ENCODE assay signal across 8 cellular contexts in genomic region chr7:127652333-127653248, GRCh38.
DNase-seq lines count a peak whose midpoint lies in the region; ATAC-seq and TF ChIP-seq lines count a peak whose summit lies in the region.

No MANE protein-coding gene starts in this region.

- no peak for DNase-seq in NT2/D1 (ENCODE audit: low read depth, low spot score)
- peak; percentile 55 for DNase-seq in choroid plexus epithelial cell (ENCODE audit: low read depth)
- DNase-seq in cerebellar cortex (ENCODE audit: low spot score) = no peak
- DNase-seq in central memory CD4-positive, alpha-beta T cell = no peak

- H3K36me3 ChIP-seq in ES-I3 (ENCODE audit: insufficient read depth, low read length) (no peaks in the 10 kb centered on the region), NT2/D1 (ENCODE audit: insufficient read depth, insufficient read length, low read length) (peaks cover 32% of the 10 kb centered on the region), mucosa of rectum (ENCODE audit: control insufficient read depth in 2 of 2, insufficient read depth in 2 of 2, low read length in 2 of 2) (peaks cover 0 to 3% of the 10 kb centered on the region in 2 donors)

- H3K4me3 ChIP-seq in NT2/D1 (ENCODE audit: insufficient read length, low read depth) = peak overlapping the region; percentile 97
- H3K4me3 ChIP-seq in choroid plexus epithelial cell (ENCODE audit: low read depth, low read length) = peak overlapping the region; percentile 99
- H3K4me3 ChIP-seq in mucosa of rectum (ENCODE audit: low read length in 2 of 2) = peak overlapping the region; percentile 95 to 99

- H3K4me1 ChIP-seq in ES-I3 (ENCODE audit: insufficient read depth, low read length) (peaks cover 23% of the 10 kb centered on the region), NT2/D1 (ENCODE audit: insufficient read depth, insufficient read length) (no peaks in the 10 kb centered on the region), mucosa of rectum (ENCODE audit: control insufficient read depth in 2 of 2, insufficient read depth in 2 of 2, low read length in 2 of 2) (peaks cover 14 to 23% of the 10 kb centered on the region in 2 donors)

- ATAC-seq in GM21737 (IDR thresholded peaks at IDR 0.05; ENCODE audit: unreplicated experiment) = peak; percentile 15
- no peak for ATAC-seq in HG02970 (IDR thresholded peaks at IDR 0.05; ENCODE audit: low FRiP score, unreplicated experiment)

- TF ChIP-seq CTCF in choroid plexus epithelial cell (conservative IDR thresholded peaks at IDR 0.05; ENCODE audit: low read depth, low read length) = no peak

- H3K27me3 ChIP-seq in NT2/D1 (ENCODE audit: insufficient read depth, insufficient read length) = no peaks in the 10 kb centered on the region
- no peaks in the 10 kb centered on the region for H3K27me3 ChIP-seq in mucosa of rectum (ENCODE audit: control insufficient read depth in 2 of 2, insufficient read depth in 2 of 2, low read length in 2 of 2)

- H3K9ac ChIP-seq in ES-I3 (ENCODE audit: low read depth, low read length) = peak overlapping the region; percentile 90
- peak overlapping the region; percentile 96 for H3K9ac ChIP-seq in NT2/D1 (ENCODE audit: insufficient read length, low read depth)
- H3K9ac ChIP-seq in mucosa of rectum (ENCODE audit: low read depth in 1 of 2, low read length in 2 of 2) = peak overlapping the region; percentile 93 to 95

- H3K9me3 ChIP-seq in ES-I3 (ENCODE audit: control insufficient read depth, insufficient read depth, low read length) = no peaks in the 10 kb centered on the region
- no peaks in the 10 kb centered on the region for H3K9me3 ChIP-seq in NT2/D1 (ENCODE audit: insufficient read depth, low read length)
- H3K9me3 ChIP-seq in mucosa of rectum (ENCODE audit: control insufficient read depth in 2 of 2, low read length in 2 of 2) = no peaks in the 10 kb centered on the region

- peak overlapping the region; percentile 75 to 94 for H3K27ac ChIP-seq in mucosa of rectum (ENCODE audit: low read depth in 2 of 2, low read length in 2 of 2)
